In genomic region chr14:39291739-39292138, GRCh38 we compare ENCODE assay signal across 25 cellular contexts.
"Had no signal": no experiment of that assay in that cellular context is flagged by ENCODE, and none has a peak within 500 bp of the region (broad histone marks: within the 10 kb centered on the region; RNA-seq: fewer than 3 reads in every experiment).

No MANE protein-coding gene starts in this region.

- H3K9me3 ChIP-seq: Peyer's patch, SJSA1 had no signal

- H3K4me3 ChIP-seq: PC-9, Peyer's patch, SJSA1, SK-N-MC had no signal

- FAIRE-seq: HTR-8/SVneo had no signal

- DNase-seq: KBM-7; NCI-H1092; NCI-H1105 treated with DMSO at 0.1 percent for 48 hours; NCI-H1417 treated with DMSO at 0.1 percent for 48 hours; NCI-H146; NCI-H1694 treated with DMSO at 0.1 percent for 48 hours; NCI-H1930; NCI-H2081; NCI-H2171; NCI-H226; NCI-H446; NCI-H510A; NCI-H524 treated with DMSO at 0.1 percent for 48 hours; NCI-H69; NCI-H774; NK-92 treated with Interleukin-12 subunit alpha and Interleukin-12 subunit beta, amount 100 ng/mL, for 24 hours; OCI-M1; PC-9; Peyer's patch; Right ventricle myocardium superior; SIG-M5 had no signal

- H3K27ac ChIP-seq: HL-60, PC-9, SJSA1, SK-N-MC had no signal

- H3K4me1 ChIP-seq: Peyer's patch, SJSA1 had no signal

- H3K4me2 ChIP-seq: PC-9 had no signal

- H3K27me3 ChIP-seq: Peyer's patch, SJSA1 had no signal

- H2AFZ ChIP-seq: PC-9 had no signal
